Comparison of ENCODE assay signal across 1 cellular context in the genomic region with DNA sequence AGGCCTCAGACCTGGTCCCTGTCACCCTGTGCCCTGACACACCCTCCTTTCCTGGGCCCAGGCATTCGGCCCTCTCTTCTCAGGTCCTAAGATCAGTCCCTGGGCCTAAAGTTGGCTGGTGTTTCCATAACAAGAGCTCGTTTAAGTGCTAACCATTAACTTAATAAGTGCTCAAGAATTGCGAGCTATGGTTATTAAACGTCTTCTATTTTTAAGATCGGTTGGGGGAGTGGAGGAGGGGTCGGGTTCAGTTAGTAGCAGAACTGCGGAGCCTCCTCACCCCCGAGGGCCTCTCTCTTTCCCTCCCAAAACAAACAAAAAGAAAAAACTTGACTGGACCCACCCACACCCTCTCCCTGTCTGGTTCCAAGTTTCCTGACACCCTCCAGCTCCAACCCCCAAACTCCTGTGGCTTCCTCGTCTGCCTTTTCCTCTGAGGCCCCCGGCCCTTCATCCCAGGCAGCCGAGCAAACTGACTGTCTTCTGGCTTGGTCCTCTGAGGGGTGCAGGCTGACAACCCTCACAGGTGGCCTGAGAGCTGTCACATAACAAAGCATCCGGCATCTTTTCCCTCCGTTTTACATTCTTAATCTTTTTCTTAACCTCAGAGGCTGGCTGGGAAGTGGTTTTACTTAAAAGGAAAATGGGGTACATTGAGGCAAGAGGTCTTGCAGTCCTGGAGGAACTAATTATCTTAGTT.
A peak's percentile ranks its signal among the peaks of the same experiment; 100 is the strongest.
TF ChIP-seq lines count a peak whose summit lies in the region.

No MANE protein-coding gene starts in this region.

TF ChIP-seq in HepG2, 621 proteins besides CTCF, POLR2A, EP300 and RAD21 (continued from another document and continues in another):
- TF ChIP-seq, protein P1, sequence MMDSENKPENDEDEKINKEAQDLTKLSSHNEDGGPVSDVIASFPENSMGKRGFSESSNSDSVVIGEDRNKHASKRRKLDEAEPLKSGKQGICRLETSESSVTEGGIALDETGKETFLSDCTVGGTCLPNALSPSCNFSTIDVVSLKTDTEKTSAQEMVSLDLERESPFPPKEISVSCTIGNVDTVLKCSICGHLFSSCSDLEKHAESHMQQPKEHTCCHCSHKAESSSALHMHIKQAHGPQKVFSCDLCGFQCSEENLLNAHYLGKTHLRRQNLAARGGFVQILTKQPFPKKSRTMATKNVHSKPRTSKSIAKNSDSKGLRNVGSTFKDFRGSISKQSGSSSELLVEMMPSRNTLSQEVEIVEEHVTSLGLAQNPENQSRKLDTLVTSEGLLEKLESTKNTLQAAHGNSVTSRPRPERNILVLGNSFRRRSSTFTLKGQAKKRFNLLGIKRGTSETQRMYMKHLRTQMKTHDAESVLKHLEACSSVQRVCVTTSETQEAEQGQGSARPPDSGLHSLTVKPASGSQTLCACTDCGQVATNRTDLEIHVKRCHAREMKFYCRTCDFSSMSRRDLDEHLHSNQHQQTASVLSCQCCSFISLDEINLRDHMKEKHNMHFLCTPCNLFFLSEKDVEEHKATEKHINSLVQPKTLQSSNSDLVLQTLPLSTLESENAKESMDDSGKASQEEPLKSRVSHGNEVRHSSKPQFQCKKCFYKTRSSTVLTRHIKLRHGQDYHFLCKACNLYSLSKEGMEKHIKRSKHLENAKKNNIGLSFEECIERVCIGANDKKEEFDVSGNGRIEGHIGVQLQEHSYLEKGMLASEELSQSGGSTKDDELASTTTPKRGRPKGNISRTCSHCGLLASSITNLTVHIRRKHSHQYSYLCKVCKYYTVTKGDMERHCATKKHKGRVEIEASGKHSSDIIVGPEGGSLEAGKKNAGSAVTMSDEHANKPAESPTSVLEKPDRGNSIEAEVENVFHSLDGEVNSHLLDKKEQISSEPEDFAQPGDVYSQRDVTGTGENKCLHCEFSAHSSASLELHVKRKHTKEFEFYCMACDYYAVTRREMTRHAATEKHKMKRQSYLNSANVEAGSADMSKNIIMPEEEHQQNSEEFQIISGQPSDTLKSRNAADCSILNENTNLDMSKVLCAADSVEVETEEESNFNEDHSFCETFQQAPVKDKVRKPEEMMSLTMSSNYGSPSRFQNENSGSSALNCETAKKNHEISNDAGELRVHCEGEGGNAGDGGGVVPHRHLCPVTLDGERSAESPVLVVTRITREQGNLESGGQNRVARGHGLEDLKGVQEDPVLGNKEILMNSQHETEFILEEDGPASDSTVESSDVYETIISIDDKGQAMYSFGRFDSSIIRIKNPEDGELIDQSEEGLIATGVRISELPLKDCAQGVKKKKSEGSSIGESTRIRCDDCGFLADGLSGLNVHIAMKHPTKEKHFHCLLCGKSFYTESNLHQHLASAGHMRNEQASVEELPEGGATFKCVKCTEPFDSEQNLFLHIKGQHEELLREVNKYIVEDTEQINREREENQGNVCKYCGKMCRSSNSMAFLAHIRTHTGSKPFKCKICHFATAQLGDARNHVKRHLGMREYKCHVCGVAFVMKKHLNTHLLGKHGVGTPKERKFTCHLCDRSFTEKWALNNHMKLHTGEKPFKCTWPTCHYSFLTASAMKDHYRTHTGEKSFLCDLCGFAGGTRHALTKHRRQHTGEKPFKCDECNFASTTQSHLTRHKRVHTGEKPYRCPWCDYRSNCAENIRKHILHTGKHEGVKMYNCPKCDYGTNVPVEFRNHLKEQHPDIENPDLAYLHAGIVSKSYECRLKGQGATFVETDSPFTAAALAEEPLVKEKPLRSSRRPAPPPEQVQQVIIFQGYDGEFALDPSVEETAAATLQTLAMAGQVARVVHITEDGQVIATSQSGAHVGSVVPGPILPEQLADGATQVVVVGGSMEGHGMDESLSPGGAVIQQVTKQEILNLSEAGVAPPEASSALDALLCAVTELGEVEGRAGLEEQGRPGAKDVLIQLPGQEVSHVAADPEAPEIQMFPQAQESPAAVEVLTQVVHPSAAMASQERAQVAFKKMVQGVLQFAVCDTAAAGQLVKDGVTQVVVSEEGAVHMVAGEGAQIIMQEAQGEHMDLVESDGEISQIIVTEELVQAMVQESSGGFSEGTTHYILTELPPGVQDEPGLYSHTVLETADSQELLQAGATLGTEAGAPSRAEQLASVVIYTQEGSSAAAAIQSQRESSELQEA (CRISPR knock-in tag; IDR thresholded peaks at IDR 0.05; ENCODE audit: not compliant biosample characterization), result no peak
- peak; percentile 49; the same call in 1 of the 2 replicates for TF ChIP-seq PITX1 (CRISPR knock-in tag; IDR thresholded peaks at IDR 0.05)
- TF ChIP-seq ZNF75D (CRISPR knock-in tag; IDR thresholded peaks at IDR 0.05; ENCODE audit: borderline replicate concordance), result no peak
- TF ChIP-seq BCL6 (CRISPR knock-in tag; IDR thresholded peaks at IDR 0.05), result no peak
- TF ChIP-seq PTBP1 (IDR thresholded peaks at IDR 0.05; ENCODE audit: low read depth, low read length, poor library complexity, severe bottlenecking), result no peak
- TF ChIP-seq ZNF30 (CRISPR knock-in tag; IDR thresholded peaks at IDR 0.05), result no peak
- TF ChIP-seq, protein P2, sequence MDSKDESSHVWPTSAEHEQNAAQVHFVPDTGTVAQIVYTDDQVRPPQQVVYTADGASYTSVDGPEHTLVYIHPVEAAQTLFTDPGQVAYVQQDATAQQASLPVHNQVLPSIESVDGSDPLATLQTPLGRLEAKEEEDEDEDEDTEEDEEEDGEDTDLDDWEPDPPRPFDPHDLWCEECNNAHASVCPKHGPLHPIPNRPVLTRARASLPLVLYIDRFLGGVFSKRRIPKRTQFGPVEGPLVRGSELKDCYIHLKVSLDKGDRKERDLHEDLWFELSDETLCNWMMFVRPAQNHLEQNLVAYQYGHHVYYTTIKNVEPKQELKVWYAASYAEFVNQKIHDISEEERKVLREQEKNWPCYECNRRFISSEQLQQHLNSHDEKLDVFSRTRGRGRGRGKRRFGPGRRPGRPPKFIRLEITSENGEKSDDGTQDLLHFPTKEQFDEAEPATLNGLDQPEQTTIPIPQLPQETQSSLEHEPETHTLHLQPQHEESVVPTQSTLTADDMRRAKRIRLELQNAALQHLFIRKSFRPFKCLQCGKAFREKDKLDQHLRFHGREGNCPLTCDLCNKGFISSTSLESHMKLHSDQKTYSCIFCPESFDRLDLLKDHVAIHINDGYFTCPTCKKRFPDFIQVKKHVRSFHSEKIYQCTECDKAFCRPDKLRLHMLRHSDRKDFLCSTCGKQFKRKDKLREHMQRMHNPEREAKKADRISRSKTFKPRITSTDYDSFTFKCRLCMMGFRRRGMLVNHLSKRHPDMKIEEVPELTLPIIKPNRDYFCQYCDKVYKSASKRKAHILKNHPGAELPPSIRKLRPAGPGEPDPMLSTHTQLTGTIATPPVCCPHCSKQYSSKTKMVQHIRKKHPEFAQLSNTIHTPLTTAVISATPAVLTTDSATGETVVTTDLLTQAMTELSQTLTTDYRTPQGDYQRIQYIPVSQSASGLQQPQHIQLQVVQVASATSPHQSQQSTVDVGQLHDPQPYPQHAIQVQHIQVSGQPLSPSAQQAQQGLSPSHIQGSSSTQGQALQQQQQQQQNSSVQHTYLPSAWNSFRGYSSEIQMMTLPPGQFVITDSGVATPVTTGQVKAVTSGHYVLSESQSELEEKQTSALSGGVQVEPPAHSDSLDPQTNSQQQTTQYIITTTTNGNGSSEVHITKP (CRISPR knock-in tag; IDR thresholded peaks at IDR 0.05; ENCODE audit: low read depth), result peak; percentile 82
- TF ChIP-seq TAF1 (CRISPR knock-in tag; IDR thresholded peaks at IDR 0.05), result no peak
- TF ChIP-seq MYC (CRISPR knock-in tag; IDR thresholded peaks at IDR 0.05; ENCODE audit: borderline replicate concordance), result 0 out of 2 replicates have a peak, but pooled peaks have one; percentile 1
- TF ChIP-seq, protein P3, sequence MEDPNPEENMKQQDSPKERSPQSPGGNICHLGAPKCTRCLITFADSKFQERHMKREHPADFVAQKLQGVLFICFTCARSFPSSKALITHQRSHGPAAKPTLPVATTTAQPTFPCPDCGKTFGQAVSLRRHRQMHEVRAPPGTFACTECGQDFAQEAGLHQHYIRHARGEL (CRISPR knock-in tag; IDR thresholded peaks at IDR 0.05), result no peak
- TF ChIP-seq ZNF792 (CRISPR knock-in tag; IDR thresholded peaks at IDR 0.05), result no peak
- no peak for TF ChIP-seq DR1 (CRISPR knock-in tag; IDR thresholded peaks at IDR 0.05)
- TF ChIP-seq MED8 (CRISPR knock-in tag; IDR thresholded peaks at IDR 0.05; ENCODE audit: insufficient replicate concordance), result peak; percentile 49
- no peak for TF ChIP-seq ZNF343 (CRISPR knock-in tag; IDR thresholded peaks at IDR 0.05)
- TF ChIP-seq MTA3 (CRISPR knock-in tag; IDR thresholded peaks at IDR 0.05), result no peak
- no peak for TF ChIP-seq U2AF2 (IDR thresholded peaks at IDR 0.05; ENCODE audit: low read depth, low read length)
- TF ChIP-seq GZF1 (CRISPR knock-in tag; IDR thresholded peaks at IDR 0.05), result peak; percentile 11; the same call in 1 of the 2 replicates
- no peak for TF ChIP-seq DMAP1 (CRISPR knock-in tag; IDR thresholded peaks at IDR 0.05)
- TF ChIP-seq, protein P4, sequence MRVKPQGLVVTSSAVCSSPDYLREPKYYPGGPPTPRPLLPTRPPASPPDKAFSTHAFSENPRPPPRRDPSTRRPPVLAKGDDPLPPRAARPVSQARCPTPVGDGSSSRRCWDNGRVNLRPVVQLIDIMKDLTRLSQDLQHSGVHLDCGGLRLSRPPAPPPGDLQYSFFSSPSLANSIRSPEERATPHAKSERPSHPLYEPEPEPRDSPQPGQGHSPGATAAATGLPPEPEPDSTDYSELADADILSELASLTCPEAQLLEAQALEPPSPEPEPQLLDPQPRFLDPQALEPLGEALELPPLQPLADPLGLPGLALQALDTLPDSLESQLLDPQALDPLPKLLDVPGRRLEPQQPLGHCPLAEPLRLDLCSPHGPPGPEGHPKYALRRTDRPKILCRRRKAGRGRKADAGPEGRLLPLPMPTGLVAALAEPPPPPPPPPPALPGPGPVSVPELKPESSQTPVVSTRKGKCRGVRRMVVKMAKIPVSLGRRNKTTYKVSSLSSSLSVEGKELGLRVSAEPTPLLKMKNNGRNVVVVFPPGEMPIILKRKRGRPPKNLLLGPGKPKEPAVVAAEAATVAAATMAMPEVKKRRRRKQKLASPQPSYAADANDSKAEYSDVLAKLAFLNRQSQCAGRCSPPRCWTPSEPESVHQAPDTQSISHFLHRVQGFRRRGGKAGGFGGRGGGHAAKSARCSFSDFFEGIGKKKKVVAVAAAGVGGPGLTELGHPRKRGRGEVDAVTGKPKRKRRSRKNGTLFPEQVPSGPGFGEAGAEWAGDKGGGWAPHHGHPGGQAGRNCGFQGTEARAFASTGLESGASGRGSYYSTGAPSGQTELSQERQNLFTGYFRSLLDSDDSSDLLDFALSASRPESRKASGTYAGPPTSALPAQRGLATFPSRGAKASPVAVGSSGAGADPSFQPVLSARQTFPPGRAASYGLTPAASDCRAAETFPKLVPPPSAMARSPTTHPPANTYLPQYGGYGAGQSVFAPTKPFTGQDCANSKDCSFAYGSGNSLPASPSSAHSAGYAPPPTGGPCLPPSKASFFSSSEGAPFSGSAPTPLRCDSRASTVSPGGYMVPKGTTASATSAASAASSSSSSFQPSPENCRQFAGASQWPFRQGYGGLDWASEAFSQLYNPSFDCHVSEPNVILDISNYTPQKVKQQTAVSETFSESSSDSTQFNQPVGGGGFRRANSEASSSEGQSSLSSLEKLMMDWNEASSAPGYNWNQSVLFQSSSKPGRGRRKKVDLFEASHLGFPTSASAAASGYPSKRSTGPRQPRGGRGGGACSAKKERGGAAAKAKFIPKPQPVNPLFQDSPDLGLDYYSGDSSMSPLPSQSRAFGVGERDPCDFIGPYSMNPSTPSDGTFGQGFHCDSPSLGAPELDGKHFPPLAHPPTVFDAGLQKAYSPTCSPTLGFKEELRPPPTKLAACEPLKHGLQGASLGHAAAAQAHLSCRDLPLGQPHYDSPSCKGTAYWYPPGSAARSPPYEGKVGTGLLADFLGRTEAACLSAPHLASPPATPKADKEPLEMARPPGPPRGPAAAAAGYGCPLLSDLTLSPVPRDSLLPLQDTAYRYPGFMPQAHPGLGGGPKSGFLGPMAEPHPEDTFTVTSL (CRISPR knock-in tag; IDR thresholded peaks at IDR 0.05; ENCODE audit: borderline replicate concordance), result no peak
- TF ChIP-seq, protein P5, sequence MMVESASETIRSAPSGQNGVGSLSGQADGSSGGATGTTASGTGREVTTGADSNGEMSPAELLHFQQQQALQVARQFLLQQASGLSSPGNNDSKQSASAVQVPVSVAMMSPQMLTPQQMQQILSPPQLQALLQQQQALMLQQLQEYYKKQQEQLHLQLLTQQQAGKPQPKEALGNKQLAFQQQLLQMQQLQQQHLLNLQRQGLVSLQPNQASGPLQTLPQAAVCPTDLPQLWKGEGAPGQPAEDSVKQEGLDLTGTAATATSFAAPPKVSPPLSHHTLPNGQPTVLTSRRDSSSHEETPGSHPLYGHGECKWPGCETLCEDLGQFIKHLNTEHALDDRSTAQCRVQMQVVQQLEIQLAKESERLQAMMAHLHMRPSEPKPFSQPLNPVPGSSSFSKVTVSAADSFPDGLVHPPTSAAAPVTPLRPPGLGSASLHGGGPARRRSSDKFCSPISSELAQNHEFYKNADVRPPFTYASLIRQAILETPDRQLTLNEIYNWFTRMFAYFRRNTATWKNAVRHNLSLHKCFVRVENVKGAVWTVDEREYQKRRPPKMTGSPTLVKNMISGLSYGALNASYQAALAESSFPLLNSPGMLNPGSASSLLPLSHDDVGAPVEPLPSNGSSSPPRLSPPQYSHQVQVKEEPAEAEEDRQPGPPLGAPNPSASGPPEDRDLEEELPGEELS (CRISPR knock-in tag; IDR thresholded peaks at IDR 0.05), result peak; percentile 39; the same call in 1 of the 2 replicates
- TF ChIP-seq ZSCAN25 (CRISPR knock-in tag; IDR thresholded peaks at IDR 0.05), result peak; percentile 16; the same call in 1 of the 2 replicates
- no peak for TF ChIP-seq PAX8 (CRISPR knock-in tag; IDR thresholded peaks at IDR 0.05; ENCODE audit: borderline replicate concordance)
- no peak for TF ChIP-seq SRSF9 (IDR thresholded peaks at IDR 0.05; ENCODE audit: borderline replicate concordance, insufficient read depth, low read depth, low read length, poor library complexity, severe bottlenecking)
- no peak for TF ChIP-seq FLYWCH1 (CRISPR knock-in tag; IDR thresholded peaks at IDR 0.05)
- peak; percentile 42; the same call in 1 of the 2 replicates for TF ChIP-seq GLI4 (CRISPR knock-in tag; IDR thresholded peaks at IDR 0.05; ENCODE audit: borderline replicate concordance)
- TF ChIP-seq RBFOX2 (IDR thresholded peaks at IDR 0.05; ENCODE audit: low read depth, low read length), result no peak
- TF ChIP-seq HNF4A (CRISPR knock-in tag; IDR thresholded peaks at IDR 0.05), result peak; percentile 60; the same call in 1 of the 2 replicates
- no peak for TF ChIP-seq SUZ12 (IDR thresholded peaks at IDR 0.05; ENCODE audit: low read depth, low read length)
- TF ChIP-seq ZNF225 (CRISPR knock-in tag; IDR thresholded peaks at IDR 0.05), result no peak
- no peak for TF ChIP-seq ZFY (CRISPR knock-in tag; IDR thresholded peaks at IDR 0.05)
- TF ChIP-seq, protein P6, sequence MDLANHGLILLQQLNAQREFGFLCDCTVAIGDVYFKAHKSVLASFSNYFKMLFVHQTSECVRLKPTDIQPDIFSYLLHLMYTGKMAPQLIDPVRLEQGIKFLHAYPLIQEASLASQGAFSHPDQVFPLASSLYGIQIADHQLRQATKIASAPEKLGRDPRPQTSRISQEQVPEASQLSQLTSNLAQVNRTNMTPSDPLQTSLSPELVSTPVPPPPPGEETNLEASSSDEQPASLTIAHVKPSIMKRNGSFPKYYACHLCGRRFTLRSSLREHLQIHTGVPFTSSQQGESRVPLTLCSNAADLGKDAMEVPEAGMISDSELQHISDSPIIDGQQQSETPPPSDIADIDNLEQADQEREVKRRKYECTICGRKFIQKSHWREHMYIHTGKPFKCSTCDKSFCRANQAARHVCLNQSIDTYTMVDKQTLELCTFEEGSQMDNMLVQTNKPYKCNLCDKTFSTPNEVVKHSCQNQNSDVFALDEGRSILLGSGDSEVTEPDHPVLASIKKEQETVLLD (CRISPR knock-in tag; IDR thresholded peaks at IDR 0.05; ENCODE audit: low read depth), result no peak
- TF ChIP-seq ZNF263 (CRISPR knock-in tag; IDR thresholded peaks at IDR 0.05), result no peak
- TF ChIP-seq ZFP41 (CRISPR knock-in tag; IDR thresholded peaks at IDR 0.05; ENCODE audit: borderline replicate concordance), result no peak
- no peak for TF ChIP-seq ZNF724P (CRISPR knock-in tag; IDR thresholded peaks at IDR 0.05; ENCODE audit: borderline replicate concordance)
- TF ChIP-seq NAIF1 (CRISPR knock-in tag; IDR thresholded peaks at IDR 0.05; ENCODE audit: borderline replicate concordance), result no peak
- no peak; the same call in none of the 2 replicates for TF ChIP-seq KMT2A (CRISPR knock-in tag; IDR thresholded peaks at IDR 0.05)
- no peak for TF ChIP-seq FOXM1 (CRISPR knock-in tag; IDR thresholded peaks at IDR 0.05)
